In genomic region chr22:36301851-36302250, GRCh38 we compare ENCODE assay signal across 10 cellular contexts. TPM values are rescaled to one million over a fixed set of nuclear protein-coding genes. Genes with fewer than 3 reads are reported as not detected.
DNase-seq lines count a peak whose midpoint lies in the region; ATAC-seq and TF ChIP-seq lines count a peak whose summit lies in the region.
"Had no signal": no experiment of that assay in that cellular context is flagged by ENCODE, and none has a peak within 500 bp of the region (broad histone marks: within the 10 kb centered on the region; RNA-seq: fewer than 3 reads in every experiment).

No MANE protein-coding gene starts in this region.

- H3K9me3 ChIP-seq in BLaER1 (peaks cover 1% of the 10 kb centered on the region; the same call in 1 of the 2 replicates), ascending aorta (no peaks in the 10 kb centered on the region), mucosa of rectum (ENCODE audit: control insufficient read depth in 2 of 2, low read length in 2 of 2) (no peaks in the 10 kb centered on the region)
- H3K9me3 ChIP-seq: HAP-1 had no signal

- H3K36me3 ChIP-seq in BLaER1 (peaks cover 100% of the 10 kb centered on the region), ascending aorta (peaks cover 100% of the 10 kb centered on the region in 2 donors), mucosa of rectum (ENCODE audit: control insufficient read depth in 2 of 2, insufficient read depth in 2 of 2, low read length in 2 of 2) (peaks cover 95 to 96% of the 10 kb centered on the region in 2 donors)

- H3K4me2 ChIP-seq in BLaER1: peak overlapping the region; percentile 80

- ATAC-seq in GM21529 (IDR thresholded peaks at IDR 0.05; ENCODE audit: unreplicated experiment) (no peak), GM18909 (IDR thresholded peaks at IDR 0.05; ENCODE audit: poor library complexity, unreplicated experiment) (no peak)

- intact Hi-C loops in ascending aorta (cut with DNase I): loop anchor here (1.0 kb wide), 1 partner anchor 169 kb away; no protein-coding TSS in a partner anchor

- no peaks in the 10 kb centered on the region for H3K27me3 ChIP-seq in BLaER1
- H3K27me3 ChIP-seq in ascending aorta: no peaks in the 10 kb centered on the region
- no peaks in the 10 kb centered on the region for H3K27me3 ChIP-seq in mucosa of rectum (ENCODE audit: control insufficient read depth in 2 of 2, insufficient read depth in 2 of 2, low read length in 2 of 2)

- DNase-seq in HFF-Myc (ENCODE audit: extremely low read depth, low read depth) (peak; percentile 43), ascending aorta (ENCODE audit: low spot score in 2 of 2) (no peak), COLO829 (ENCODE audit: low spot score) (no peak)
- no peak for DNase-seq in NK-92 treated with Interleukin-12 subunit alpha and Interleukin-12 subunit beta, amount 100 ng/mL, for 24 hours (lab: John Stamatoyannopoulos, UW)

- H4K20me1 ChIP-seq in BLaER1: peaks cover 98% of the 10 kb centered on the region

- TF ChIP-seq CTCF in HFF-Myc (IDR thresholded peaks at IDR 0.05; ENCODE audit: low read depth, low read length, missing control alignments) (no peak), ascending aorta (IDR thresholded peaks at IDR 0.05) (no peak)

- H3K27ac ChIP-seq in BLaER1 (no peak overlapping the region), ascending aorta (peak overlapping the region; percentile 35 to 48), mucosa of rectum (ENCODE audit: low read depth in 2 of 2, low read length in 2 of 2) (peak overlapping the region; percentile 31 to 52)

- H3K4me3 ChIP-seq in BLaER1 (no peak overlapping the region), HFF-Myc (replicated peaks; ENCODE audit: low read depth, low read length) (no peak overlapping the region), ascending aorta (no peak overlapping the region), mucosa of rectum (ENCODE audit: low read length in 2 of 2) (no peak overlapping the region)
- H3K4me3 ChIP-seq: HAP-1 had no signal

- H3K9ac ChIP-seq in BLaER1 (no peak overlapping the region), mucosa of rectum (ENCODE audit: low read depth in 1 of 2, low read length in 2 of 2) (no peak overlapping the region)

- H3K4me1 ChIP-seq in BLaER1 (peaks cover 49% of the 10 kb centered on the region), ascending aorta (no peaks in the 10 kb centered on the region), mucosa of rectum (ENCODE audit: control insufficient read depth in 2 of 2, insufficient read depth in 2 of 2, low read length in 2 of 2) (peaks cover 5 to 16% of the 10 kb centered on the region in 2 donors)
- H3K4me1 ChIP-seq: HAP-1 had no signal

RNA-seq across cellular contexts. Expression of gene APOL1, which starts 48.9 kb away (rescaled TPM):
- 30.1 TPM for total RNA-seq in ascending aorta
- total RNA-seq: neural crest cell had no signal
